ENCODE assay signal across 22 cellular contexts in genomic region chr4:158261480-158261879, GRCh38.
"Had no signal": no experiment of that assay in that cellular context is flagged by ENCODE, and none has a peak within 500 bp of the region (broad histone marks: within the 10 kb centered on the region; RNA-seq: fewer than 3 reads in every experiment).

No MANE protein-coding gene starts in this region.

- H3K27me3 Mint-ChIP-seq: natural killer cell treated with Interleukin-12 subunit alpha and Interleukin-12 subunit beta and Interleukin-15 and Interleukin-18, amount 100 ng/mL, for 72 hours; stimulated activated naive B cell treated with anti-CD40 and anti-IgM and Interleukin-4, amounts not matched to agents 10 μg/mL and 1 μg/mL and 100 μg/mL, for 72 hours had no signal

- H3K27ac Mint-ChIP-seq: natural killer cell treated with Interleukin-12 subunit alpha and Interleukin-12 subunit beta and Interleukin-15 and Interleukin-18, amount 100 ng/mL, for 72 hours; stimulated activated naive B cell treated with anti-CD40 and anti-IgM and Interleukin-4, amounts not matched to agents 10 μg/mL and 1 μg/mL and 100 μg/mL, for 72 hours; stimulated activated naive CD8-positive, alpha-beta T cell treated with anti-CD3 and anti-CD28 coated beads, Interleukin-15, amount 100 ng/mL, for 72 hours had no signal

- FAIRE-seq: pancreas had no signal

- H3K4me3 Mint-ChIP-seq: natural killer cell treated with Interleukin-12 subunit alpha and Interleukin-12 subunit beta and Interleukin-15 and Interleukin-18, amount 100 ng/mL, for 72 hours; stimulated activated naive B cell treated with anti-CD40 and anti-IgM and Interleukin-4, amounts not matched to agents 10 μg/mL and 1 μg/mL and 100 μg/mL, for 72 hours; stimulated activated naive CD8-positive, alpha-beta T cell treated with anti-CD3 and anti-CD28 coated beads, Interleukin-15, amount 100 ng/mL, for 72 hours had no signal

- H3K27me3 ChIP-seq: heart right ventricle, pancreas, right lobe of liver, spleen had no signal

- DNase-seq: cortex of kidney; effector memory CD4-positive, alpha-beta T cell; heart right ventricle; hypothalamus; left colon; left ventricle myocardium superior; mesenchymal stem cell; midbrain; occipital lobe; pancreas; psoas muscle; retina; right lobe of liver; spleen; stimulated activated CD4-positive, alpha-beta T cell treated with anti-CD3 and anti-CD28 coated beads, Interleukin-2, amount 100 ng/mL, for 24 hours; stimulated activated CD4-positive, alpha-beta T cell treated with anti-CD3 and anti-CD28 coated beads, Interleukin-4, amount 100 ng/mL, for 4 hours; stimulated activated naive B cell treated with anti-CD40 and anti-IgM and Interleukin-4, amounts not matched to agents 10 μg/mL and 1 μg/mL and 100 μg/mL, for 72 hours; stimulated activated naive CD8-positive, alpha-beta T cell treated with anti-CD3 and anti-CD28 coated beads, Interleukin-15, amount 100 ng/mL, for 72 hours; trophoblast cell had no signal

- H3K36me3 ChIP-seq: pancreas, right lobe of liver, spleen had no signal

- H3K36me3 Mint-ChIP-seq: natural killer cell treated with Interleukin-12 subunit alpha and Interleukin-12 subunit beta and Interleukin-15 and Interleukin-18, amount 100 ng/mL, for 72 hours; stimulated activated naive B cell treated with anti-CD40 and anti-IgM and Interleukin-4, amounts not matched to agents 10 μg/mL and 1 μg/mL and 100 μg/mL, for 72 hours had no signal

- ATAC-seq: esophagus mucosa; heart right ventricle; left colon; left ventricle myocardium superior; natural killer cell treated with Interleukin-12 subunit alpha and Interleukin-12 subunit beta and Interleukin-15 and Interleukin-18, amount 100 ng/mL, for 72 hours; pancreas; psoas muscle; right lobe of liver; stimulated activated naive B cell treated with anti-CD40 and anti-IgM and Interleukin-4, amounts not matched to agents 10 μg/mL and 1 μg/mL and 100 μg/mL, for 72 hours; stimulated activated naive CD8-positive, alpha-beta T cell treated with anti-CD3 and anti-CD28 coated beads, Interleukin-15, amount 100 ng/mL, for 72 hours had no signal

- H3K4me1 ChIP-seq: heart right ventricle, pancreas, psoas muscle, right lobe of liver, spleen had no signal

- H3K9me3 Mint-ChIP-seq: natural killer cell treated with Interleukin-12 subunit alpha and Interleukin-12 subunit beta and Interleukin-15 and Interleukin-18, amount 100 ng/mL, for 72 hours; stimulated activated naive B cell treated with anti-CD40 and anti-IgM and Interleukin-4, amounts not matched to agents 10 μg/mL and 1 μg/mL and 100 μg/mL, for 72 hours; stimulated activated naive CD8-positive, alpha-beta T cell treated with anti-CD3 and anti-CD28 coated beads, Interleukin-15, amount 100 ng/mL, for 72 hours had no signal

- H3K4me3 ChIP-seq: heart right ventricle, lung, pancreas, psoas muscle, right lobe of liver, spleen had no signal

- H3K4me1 Mint-ChIP-seq: stimulated activated naive B cell treated with anti-CD40 and anti-IgM and Interleukin-4, amounts not matched to agents 10 μg/mL and 1 μg/mL and 100 μg/mL, for 72 hours; stimulated activated naive CD8-positive, alpha-beta T cell treated with anti-CD3 and anti-CD28 coated beads, Interleukin-15, amount 100 ng/mL, for 72 hours had no signal

- H3K9me3 ChIP-seq: heart right ventricle, pancreas, psoas muscle, right lobe of liver, spleen had no signal

- H3K27ac ChIP-seq: heart right ventricle, pancreas, psoas muscle, right lobe of liver, spleen had no signal
